ENCODE assay signal across 9 cellular contexts in genomic region chr3:28726840-28727239, GRCh38.
DNase-seq lines count a peak whose midpoint lies in the region; ATAC-seq and TF ChIP-seq lines count a peak whose summit lies in the region.
"Had no signal": no experiment of that assay in that cellular context is flagged by ENCODE, and none has a peak within 500 bp of the region (broad histone marks: within the 10 kb centered on the region; RNA-seq: fewer than 3 reads in every experiment).

No MANE protein-coding gene starts in this region.

- H3K9me3 ChIP-seq in Peyer's patch (no peaks in the 10 kb centered on the region), smooth muscle cell (replicated peaks; ENCODE audit: low read depth) (no peaks in the 10 kb centered on the region), uterus (no peaks in the 10 kb centered on the region)

- no peak overlapping the region for H3K27ac ChIP-seq in Peyer's patch
- peak overlapping the region; percentile 69 for H3K27ac ChIP-seq in smooth muscle cell (ENCODE audit: low read depth)
- no peak overlapping the region for H3K27ac ChIP-seq in uterus
- H3K27ac ChIP-seq: skin epidermis had no signal

- peak; percentile 74 for ATAC-seq in GM19395 (IDR thresholded peaks at IDR 0.05; ENCODE audit: unreplicated experiment)

- 22% methylated on average over 3 of the region's 3 CpGs for WGBS in smooth muscle cell (ENCODE audit: low lambda C conversion rate)

- no peak overlapping the region for H3K9ac ChIP-seq in smooth muscle cell (ENCODE audit: low read depth)

- TF ChIP-seq CTCF in Peyer's patch (IDR thresholded peaks at IDR 0.05) = peak in 4 of 6 experiments; percentile 10 to 43 (median 28)
- TF ChIP-seq CTCF in smooth muscle cell (IDR thresholded peaks at IDR 0.05; ENCODE audit: borderline replicate concordance, insufficient read depth, poor library complexity, severe bottlenecking) = peak; percentile 48
- no peak for TF ChIP-seq CTCF in uterus (IDR thresholded peaks at IDR 0.05)

- H3F3A ChIP-seq in smooth muscle cell (ENCODE audit: low read depth) = no peaks in the 10 kb centered on the region

- H3K36me3 ChIP-seq in Peyer's patch (no peaks in the 10 kb centered on the region), smooth muscle cell (ENCODE audit: low read depth) (no peaks in the 10 kb centered on the region), uterus (no peaks in the 10 kb centered on the region)

- H3K4me1 ChIP-seq in Peyer's patch = no peaks in the 10 kb centered on the region
- no peaks in the 10 kb centered on the region for H3K4me1 ChIP-seq in smooth muscle cell (ENCODE audit: low read depth)
- H3K4me1 ChIP-seq in uterus = no peaks in the 10 kb centered on the region

- H3K79me2 ChIP-seq in smooth muscle cell (ENCODE audit: low read depth) = no peaks in the 10 kb centered on the region

- no peak overlapping the region for H3K4me2 ChIP-seq in smooth muscle cell

- H3K27me3 ChIP-seq in Peyer's patch = no peaks in the 10 kb centered on the region
- H3K27me3 ChIP-seq in smooth muscle cell (ENCODE audit: low read depth) = no peaks in the 10 kb centered on the region
- H3K27me3 ChIP-seq in uterus = no peaks in the 10 kb centered on the region

- no peaks in the 10 kb centered on the region for H4K20me1 ChIP-seq in smooth muscle cell (ENCODE audit: low read depth)

- intact Hi-C loops in uterus (cut with DNase I; ENCODE audit: low total_unique reads) = no loop called here

- H2AFZ ChIP-seq in smooth muscle cell (ENCODE audit: low read depth) = peak overlapping the region; percentile 6

- no peak for TF ChIP-seq POLR2A in Peyer's patch (IDR thresholded peaks at IDR 0.05)
- TF ChIP-seq POLR2A in uterus (IDR thresholded peaks at IDR 0.05) = no peak

- DNase-seq in GM03348 (ENCODE audit: low spot score) = peak; percentile 40
- DNase-seq in HK-2 (ENCODE audit: unreplicated experiment) = peak; percentile 24
- DNase-seq in Peyer's patch = peak in 1 of 3 donors; percentile 52
- DNase-seq in glomerular visceral epithelial cell (ENCODE audit: extremely low spot score) = peak; percentile 38
- DNase-seq in smooth muscle cell (lab: John Stamatoyannopoulos, UW; ENCODE audit: unreplicated experiment) = no peak
- no peak for DNase-seq in activated CD8-positive, alpha-beta memory T cell treated with anti-CD3 and anti-CD28 coated beads, Interleukin-2, amount 50 U/mL, for 48 hours
- DNase-seq in uterus = no peak

- H3K4me3 ChIP-seq in Peyer's patch (no peak overlapping the region), smooth muscle cell (no peak overlapping the region), uterus (no peak overlapping the region)
- H3K4me3 ChIP-seq: skin epidermis had no signal

Comparison
In these comparisons a context has a peak if more than half of its experiments do, and no peak if none do; other contexts are left out.
1. DNase-seq: peak in GM03348 (single experiment), HK-2 (single experiment) and glomerular visceral epithelial cell (single experiment); none in smooth muscle cell (single experiment), activated CD8-positive, alpha-beta memory T cell treated with anti-CD3 and anti-CD28 coated beads, Interleukin-2, amount 50 U/mL, for 48 hours (single experiment) and uterus (0 of 2).
2. CTCF ChIP-seq: peak in Peyer's patch (4 of 6) and smooth muscle cell (single experiment); none in uterus (0 of 4).